In genomic region chr9:101332362-101332761, GRCh38 we compare ENCODE assay signal across 2 cellular contexts.
TF ChIP-seq lines count a peak whose summit lies in the region.

No MANE protein-coding gene starts in this region.

TF ChIP-seq in A549, 52 proteins besides CTCF, POLR2A, EP300 and RAD21 (continued from another document):
- TF ChIP-seq USF2 (IDR thresholded peaks at IDR 0.05) (no peak), POLR2AphosphoS2 (conservative IDR thresholded peaks at IDR 0.05; ENCODE audit: low read length) (no peak), NFE2L2 (conservative IDR thresholded peaks at IDR 0.05; ENCODE audit: low read length) (no peak), HEYL (CRISPR knock-in tag; IDR thresholded peaks at IDR 0.05) (no peak), CHD4 (IDR thresholded peaks at IDR 0.05; ENCODE audit: borderline replicate concordance) (no peak), FOXS1 (CRISPR knock-in tag; IDR thresholded peaks at IDR 0.05) (no peak), SMC3 (IDR thresholded peaks at IDR 0.05) (no peak), RFX5 (IDR thresholded peaks at IDR 0.05) (no peak), ATOH8 (CRISPR knock-in tag; IDR thresholded peaks at IDR 0.05; ENCODE audit: low read depth) (no peak), JUN (IDR thresholded peaks at IDR 0.05) (no peak)

TF ChIP-seq in liver, 16 proteins besides CTCF, POLR2A, EP300 and RAD21 (continued from another document):
- TF ChIP-seq REST (IDR thresholded peaks at IDR 0.05), result no peak
- no peak for TF ChIP-seq FOXA2 (IDR thresholded peaks at IDR 0.05)
- peak; percentile 15 to 49 for TF ChIP-seq RXRA (IDR thresholded peaks at IDR 0.05)
- TF ChIP-seq HNF4A (conservative IDR thresholded peaks at IDR 0.05), result peak; percentile 66 to 69
- TF ChIP-seq YY1 (IDR thresholded peaks at IDR 0.05), result peak; percentile 24
